Comparison of ENCODE assay signal across 8 cellular contexts in genomic region chr9:98575379-98576346, GRCh38.
DNase-seq lines count a peak whose midpoint lies in the region; ATAC-seq and TF ChIP-seq lines count a peak whose summit lies in the region.

No MANE protein-coding gene starts in this region.

- no peak for TF ChIP-seq CTCF in AG10803 (conservative IDR thresholded peaks at IDR 0.05; ENCODE audit: low read length)
- TF ChIP-seq CTCF in fibroblast of villous mesenchyme (IDR thresholded peaks at IDR 0.05; ENCODE audit: insufficient read depth, low read depth, low read length) = no peak

- H3K4me3 ChIP-seq in AG10803 (ENCODE audit: low read length) = no peak overlapping the region
- no peak overlapping the region for H3K4me3 ChIP-seq in fibroblast of villous mesenchyme (ENCODE audit: low read depth, low read length)

- DNase-seq in AG10803 (ENCODE audit: low read depth) (peak; percentile 77), RPMI7951 (ENCODE audit: low read depth) (peak; percentile 93), fibroblast of villous mesenchyme (ENCODE audit: low read depth) (peak; percentile 75), NCI-H1105 (lab: John Stamatoyannopoulos, UW) (no peak), NCI-H187 treated with DMSO at 0.1 percent for 48 hours (lab: John Stamatoyannopoulos, UW) (no peak), medulla oblongata (ENCODE audit: extremely low spot score) (no peak)

- ATAC-seq in GM18907 (IDR thresholded peaks at IDR 0.05; ENCODE audit: unreplicated experiment) (peak; percentile 83), HG03039 (IDR thresholded peaks at IDR 0.05; ENCODE audit: unreplicated experiment) (peak; percentile 79)

Comparison
In these comparisons a context has a peak if more than half of its experiments do, and no peak if none do; other contexts are left out.
1. DNase-seq: peak in AG10803 (single experiment), RPMI7951 (single experiment) and fibroblast of villous mesenchyme (single experiment); none in NCI-H1105 (single experiment), NCI-H187 treated with DMSO at 0.1 percent for 48 hours (single experiment) and medulla oblongata (single experiment).